ENCODE assay signal across 19 cellular contexts in genomic region chr14:98623806-98624430, GRCh38.
"Had no signal": no experiment of that assay in that cellular context is flagged by ENCODE, and none has a peak within 500 bp of the region (broad histone marks: within the 10 kb centered on the region; RNA-seq: fewer than 3 reads in every experiment).

No MANE protein-coding gene starts in this region.

- H3K36me3 Mint-ChIP-seq: activated naive CD8-positive, alpha-beta T cell treated with anti-CD3 and anti-CD28 coated beads for 36 hours; stimulated activated naive B cell treated with anti-CD40 and anti-IgM and Interleukin-4, amounts not matched to agents 10 μg/mL and 1 μg/mL and 100 μg/mL, for 72 hours; type B pancreatic cell had no signal

- H3K27ac Mint-ChIP-seq: activated CD4-positive, alpha-beta memory T cell treated with anti-CD3 and anti-CD28 coated beads, Interleukin-2, amount 10 ng/mL, durations not matched to agents 7 days and 5 days; activated naive CD8-positive, alpha-beta T cell treated with anti-CD3 and anti-CD28 coated beads for 36 hours; activated T-cell treated with anti-CD3 and anti-CD28 coated beads, Interleukin-2, amount 50 U/mL, for 72 hours; stimulated activated naive B cell treated with anti-CD40 and anti-IgM and Interleukin-4, amounts not matched to agents 10 μg/mL and 1 μg/mL and 100 μg/mL, for 72 hours; T-helper 2 cell treated with Interferon-gamma antibody and Interleukin-4, amounts not matched to agents 5 μg/mL and 100 μg/mL, for 36 hours; type B pancreatic cell had no signal

- H3K4me1 Mint-ChIP-seq: activated naive CD8-positive, alpha-beta T cell treated with anti-CD3 and anti-CD28 coated beads for 36 hours; naive thymus-derived CD4-positive, alpha-beta T cell; stimulated activated naive B cell treated with anti-CD40 and anti-IgM and Interleukin-4, amounts not matched to agents 10 μg/mL and 1 μg/mL and 100 μg/mL, for 72 hours had no signal

- H3K9me3 ChIP-seq: neutrophil had no signal

- H3K36me3 ChIP-seq: esophagus squamous epithelium, neutrophil had no signal

- H3K27ac ChIP-seq: dorsolateral prefrontal cortex, esophagus squamous epithelium, neutrophil had no signal

- ATAC-seq: activated CD4-positive, CD25-positive, alpha-beta regulatory T cell treated with anti-CD3 and anti-CD28 coated beads, Interleukin-2, amount 50 U/mL, for 24 hours; activated T-cell treated with anti-CD3 and anti-CD28 coated beads, Interleukin-2, amount 50 U/mL, for 72 hours; left colon; naive thymus-derived CD4-positive, alpha-beta T cell; right cardiac atrium; stimulated activated naive B cell treated with anti-CD40 and anti-IgM and Interleukin-4, amounts not matched to agents 10 μg/mL and 1 μg/mL and 100 μg/mL, for 72 hours had no signal

- H3K4me3 ChIP-seq: dorsolateral prefrontal cortex, esophagus squamous epithelium had no signal

- DNase-seq: activated CD4-positive, alpha-beta memory T cell treated with anti-CD3 and anti-CD28 coated beads, Interleukin-2, amount 10 ng/mL, durations not matched to agents 7 days and 5 days; activated CD8-positive, alpha-beta memory T cell treated with anti-CD3 and anti-CD28 coated beads, Interleukin-2, amount 50 U/mL, for 4 hours; activated gamma-delta T cell treated with Interleukin-2 at 50 U/mL for 16 hours; activated naive CD8-positive, alpha-beta T cell treated with anti-CD3 and anti-CD28 coated beads for 36 hours; activated T-cell treated with anti-CD3 and anti-CD28 coated beads, Interleukin-2, amount 50 U/mL, for 72 hours; dorsolateral prefrontal cortex; esophagus squamous epithelium; foreskin fibroblast; left colon; mammary epithelial cell; naive thymus-derived CD4-positive, alpha-beta T cell; right cardiac atrium; stimulated activated naive B cell treated with anti-CD40 and anti-IgM and Interleukin-4, amounts not matched to agents 10 μg/mL and 1 μg/mL and 100 μg/mL, for 72 hours; substantia nigra had no signal

- H3K27me3 ChIP-seq: esophagus squamous epithelium, neutrophil had no signal

- FAIRE-seq: bronchial epithelial cell had no signal

- H3K4me1 ChIP-seq: esophagus squamous epithelium had no signal

- H3K4me3 Mint-ChIP-seq: activated CD4-positive, alpha-beta memory T cell treated with anti-CD3 and anti-CD28 coated beads, Interleukin-2, amount 10 ng/mL, durations not matched to agents 7 days and 5 days; activated naive CD8-positive, alpha-beta T cell treated with anti-CD3 and anti-CD28 coated beads for 36 hours; activated T-cell treated with anti-CD3 and anti-CD28 coated beads, Interleukin-2, amount 50 U/mL, for 72 hours; naive thymus-derived CD4-positive, alpha-beta T cell; stimulated activated naive B cell treated with anti-CD40 and anti-IgM and Interleukin-4, amounts not matched to agents 10 μg/mL and 1 μg/mL and 100 μg/mL, for 72 hours; T-helper 2 cell treated with Interferon-gamma antibody and Interleukin-4, amounts not matched to agents 5 μg/mL and 100 μg/mL, for 36 hours; type B pancreatic cell had no signal

- H3K27me3 Mint-ChIP-seq: activated CD4-positive, alpha-beta memory T cell treated with anti-CD3 and anti-CD28 coated beads, Interleukin-2, amount 10 ng/mL, durations not matched to agents 7 days and 5 days; activated naive CD8-positive, alpha-beta T cell treated with anti-CD3 and anti-CD28 coated beads for 36 hours; naive thymus-derived CD4-positive, alpha-beta T cell; stimulated activated naive B cell treated with anti-CD40 and anti-IgM and Interleukin-4, amounts not matched to agents 10 μg/mL and 1 μg/mL and 100 μg/mL, for 72 hours; type B pancreatic cell had no signal
